ENCODE assay signal across 30 cellular contexts in genomic region chr9:134765785-134766184, GRCh38.
"Had no signal": no experiment of that assay in that cellular context is flagged by ENCODE, and none has a peak within 500 bp of the region (broad histone marks: within the 10 kb centered on the region; RNA-seq: fewer than 3 reads in every experiment).

No MANE protein-coding gene starts in this region.

- H3K4me1 Mint-ChIP-seq: central memory CD8-positive, alpha-beta T cell; mesothelial cell of epicardium; naive thymus-derived CD4-positive, alpha-beta T cell had no signal

- H3K27me3 ChIP-seq: right atrium auricular region, thyroid gland, upper lobe of right lung had no signal

- H3K27ac Mint-ChIP-seq: activated naive CD8-positive, alpha-beta T cell; dendritic cell treated with granulocyte-macrophage colony-stimulating factor and Interleukin-4, amounts not matched to agents 40 ng/mL and 50 ng/mL, for 4 days; immature natural killer cell; naive thymus-derived CD4-positive, alpha-beta T cell; stimulated activated naive B cell treated with anti-CD40 and anti-IgM and Interleukin-4, amounts not matched to agents 10 μg/mL and 1 μg/mL and 100 μg/mL, for 72 hours had no signal

- DNase-seq: activated CD4-positive, alpha-beta T cell treated with anti-CD3 and anti-CD28 coated beads for 4 hours; activated CD4-positive, alpha-beta T cell treated with anti-CD3 and anti-CD28 coated beads, Interleukin-2, amount 50 U/mL, for 4 hours; activated CD4-positive, CD25-positive, alpha-beta regulatory T cell; activated CD8-positive, alpha-beta memory T cell treated with anti-CD3 and anti-CD28 coated beads for 24 hours; activated effector memory CD4-positive, alpha-beta T cell treated with Interleukin-2 at 50 U/mL for 16 hours; activated naive CD4-positive, alpha-beta T cell treated with Interleukin-2 at 50 U/mL for 16 hours; anterior cingulate cortex; glutamatergic neuron; hypothalamus; immature natural killer cell; kidney; left colon; naive thymus-derived CD4-positive, alpha-beta T cell; nucleus accumbens; psoas muscle; stimulated activated CD4-positive, alpha-beta T cell treated with anti-CD3 and anti-CD28 coated beads, Interleukin-15, amount 100 ng/mL, for 24 hours; stimulated activated CD4-positive, alpha-beta T cell treated with anti-CD3 and anti-CD28 coated beads, Interleukin-2, amount 100 ng/mL, for 24 hours; stimulated activated naive B cell treated with anti-CD40 and anti-IgM and Interleukin-4, amounts not matched to agents 10 μg/mL and 1 μg/mL and 100 μg/mL, for 72 hours; stomach; thyroid gland; upper lobe of right lung had no signal

- H3K9me3 Mint-ChIP-seq: central memory CD8-positive, alpha-beta T cell; immature natural killer cell; mesothelial cell of epicardium had no signal

- FAIRE-seq: bronchial epithelial cell, endometrium, frontal cortex, kidney had no signal

- H3K4me3 Mint-ChIP-seq: activated naive CD8-positive, alpha-beta T cell; central memory CD8-positive, alpha-beta T cell; dendritic cell treated with granulocyte-macrophage colony-stimulating factor and Interleukin-4, amounts not matched to agents 40 ng/mL and 50 ng/mL, for 4 days; mesothelial cell of epicardium; naive thymus-derived CD4-positive, alpha-beta T cell; stimulated activated naive B cell treated with anti-CD40 and anti-IgM and Interleukin-4, amounts not matched to agents 10 μg/mL and 1 μg/mL and 100 μg/mL, for 72 hours had no signal

- H3K79me2 ChIP-seq: parathyroid adenoma had no signal

- ATAC-seq: left colon; naive thymus-derived CD4-positive, alpha-beta T cell had no signal

- H2AFZ ChIP-seq: parathyroid adenoma had no signal

- H3K9ac ChIP-seq: parathyroid adenoma had no signal

- H3K27me3 Mint-ChIP-seq: activated naive CD8-positive, alpha-beta T cell; central memory CD8-positive, alpha-beta T cell had no signal

- H3K27ac ChIP-seq: parathyroid adenoma, psoas muscle, right atrium auricular region, stomach, thyroid gland, upper lobe of right lung had no signal

- H3K36me3 ChIP-seq: thyroid gland, upper lobe of right lung had no signal

- H3K9me3 ChIP-seq: psoas muscle, right atrium auricular region, stomach, thyroid gland, upper lobe of right lung had no signal

- H3K4me1 ChIP-seq: parathyroid adenoma, psoas muscle, stomach, upper lobe of right lung had no signal

- H3K36me3 Mint-ChIP-seq: activated naive CD8-positive, alpha-beta T cell; immature natural killer cell; naive thymus-derived CD4-positive, alpha-beta T cell; stimulated activated naive B cell treated with anti-CD40 and anti-IgM and Interleukin-4, amounts not matched to agents 10 μg/mL and 1 μg/mL and 100 μg/mL, for 72 hours had no signal

- H3K4me3 ChIP-seq: psoas muscle, right atrium auricular region, stomach, thyroid gland, upper lobe of right lung had no signal
